ENCODE assay signal across 9 cellular contexts in the genomic region with DNA sequence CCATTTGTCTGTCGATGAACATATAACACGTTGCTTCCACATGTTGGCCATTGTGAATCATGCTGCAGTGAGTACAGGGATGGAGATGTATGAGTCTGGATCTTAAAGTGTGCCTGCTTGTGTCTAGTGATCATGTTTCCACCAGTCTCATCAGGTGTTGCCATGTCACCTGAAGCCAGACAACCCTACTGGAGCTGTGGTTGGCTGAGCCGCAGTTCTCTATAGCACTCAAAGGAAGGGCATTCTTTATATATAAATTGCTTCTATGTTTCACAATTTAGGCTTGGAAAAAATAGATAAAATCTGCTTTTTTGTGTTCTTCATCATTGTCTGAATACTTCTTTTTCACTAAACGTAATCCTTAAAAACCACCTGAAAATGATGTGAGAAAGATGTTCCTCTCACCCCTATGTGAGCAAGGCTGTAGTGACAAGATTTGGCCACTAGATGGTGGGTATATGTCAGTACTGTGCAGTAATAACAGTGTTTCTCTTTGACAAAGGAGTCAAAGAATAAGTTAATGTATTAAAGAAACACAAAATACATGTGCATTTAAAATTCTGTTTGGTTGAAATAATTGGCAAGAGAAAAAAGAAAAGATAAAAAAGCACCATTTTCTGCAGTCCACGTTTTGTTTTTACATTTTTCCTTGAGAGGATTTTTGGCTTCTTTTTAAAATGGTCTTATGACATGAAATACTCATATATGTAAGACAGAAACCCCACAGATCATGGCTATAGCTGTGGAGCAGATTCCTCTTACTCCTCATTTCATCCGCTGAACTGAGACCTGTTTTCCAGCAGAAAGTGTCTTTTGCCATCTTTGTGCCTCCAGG.
DNase-seq lines count a peak whose midpoint lies in the region; ATAC-seq and TF ChIP-seq lines count a peak whose summit lies in the region.
"Had no signal": no experiment of that assay in that cellular context is flagged by ENCODE, and none has a peak within 500 bp of the region (broad histone marks: within the 10 kb centered on the region; RNA-seq: fewer than 3 reads in every experiment).

No MANE protein-coding gene starts in this region.

- H3K27me3 ChIP-seq in OCI-LY3 (ENCODE audit: low read depth, low read length) (no peaks in the 10 kb centered on the region), foreskin keratinocyte (peaks cover 2% of the 10 kb centered on the region)

- H3K4me1 ChIP-seq in OCI-LY3 (ENCODE audit: low read length) (no peaks in the 10 kb centered on the region), foreskin keratinocyte (no peaks in the 10 kb centered on the region)

- 0 out of 2 replicates have a peak, but pooled peaks cover 4% of the 10 kb centered on the region for H3K9me3 ChIP-seq in OCI-LY3 (ENCODE audit: insufficient read depth, low read length)

- H3K4me2 ChIP-seq in OCI-LY3 (ENCODE audit: low read length): no peak overlapping the region

- intact Hi-C loops in Calu3 (cut with micrococcal nuclease; ENCODE audit: unreplicated experiment): loop anchor here (5.0 kb wide), 4 partner anchors 175 to 1805 kb away; no protein-coding TSS in a partner anchor

- peak; percentile 58 for TF ChIP-seq CTCF in Calu3 (IDR thresholded peaks at IDR 0.05; ENCODE audit: unreplicated experiment)
- peak; percentile 85 for TF ChIP-seq CTCF in OCI-LY3 (IDR thresholded peaks at IDR 0.05; ENCODE audit: low read depth, low read length)
- peak; percentile 83 for TF ChIP-seq CTCF in foreskin keratinocyte (conservative IDR thresholded peaks at IDR 0.05)
- peak; percentile 87 for TF ChIP-seq CTCF in progenitor cell of endocrine pancreas (IDR thresholded peaks at IDR 0.05; ENCODE audit: unreplicated experiment)

- H3K4me1 Mint-ChIP-seq in Calu3 (ENCODE audit: low read depth, unreplicated experiment): peaks cover 36% of the 10 kb centered on the region
- H3K4me1 Mint-ChIP-seq in progenitor cell of endocrine pancreas (ENCODE audit: low read depth): peaks cover 6% of the 10 kb centered on the region

- no peak overlapping the region for H2AFZ ChIP-seq in OCI-LY3 (ENCODE audit: low read depth, low read length)

- H3K4me3 Mint-ChIP-seq in Calu3 (ENCODE audit: low read depth, unreplicated experiment) (no peak overlapping the region), progenitor cell of endocrine pancreas (ENCODE audit: low read depth) (no peak overlapping the region)
- H3K4me3 Mint-ChIP-seq: dendritic cell treated with granulocyte-macrophage colony-stimulating factor and Interleukin-4, amounts not matched to agents 40 ng/mL and 50 ng/mL, for 4 days had no signal

- ATAC-seq in GM19351 (IDR thresholded peaks at IDR 0.05; ENCODE audit: unreplicated experiment): peak; percentile 93
- ATAC-seq in HG03442 (IDR thresholded peaks at IDR 0.05; ENCODE audit: unreplicated experiment): peak; percentile 93
- ATAC-seq in foreskin keratinocyte: peak; percentile 77

- no peaks in the 10 kb centered on the region for H3K9me3 Mint-ChIP-seq in Calu3 (ENCODE audit: low read depth, unreplicated experiment)
- H3K9me3 Mint-ChIP-seq in progenitor cell of endocrine pancreas (ENCODE audit: low read depth): peaks cover 9% of the 10 kb centered on the region

- no peak overlapping the region for H3K27ac Mint-ChIP-seq in Calu3 (ENCODE audit: unreplicated experiment)
- H3K27ac Mint-ChIP-seq in progenitor cell of endocrine pancreas: no peak overlapping the region
- H3K27ac Mint-ChIP-seq: dendritic cell treated with granulocyte-macrophage colony-stimulating factor and Interleukin-4, amounts not matched to agents 40 ng/mL and 50 ng/mL, for 4 days had no signal

- H3K27me3 Mint-ChIP-seq in Calu3 (ENCODE audit: unreplicated experiment) (no peaks in the 10 kb centered on the region), progenitor cell of endocrine pancreas (no peaks in the 10 kb centered on the region)
- H3K27me3 Mint-ChIP-seq: dendritic cell treated with granulocyte-macrophage colony-stimulating factor and Interleukin-4, amounts not matched to agents 40 ng/mL and 50 ng/mL, for 4 days had no signal

- no peaks in the 10 kb centered on the region for H3K36me3 ChIP-seq in OCI-LY3 (replicated peaks; ENCODE audit: low read depth, low read length)

- CTCF ChIA-PET in Calu3 (lab: Charles Lee): no interaction called here

- H4K20me1 ChIP-seq in OCI-LY3 (ENCODE audit: insufficient read depth, low read length): no peaks in the 10 kb centered on the region

- BruUV-seq in Calu3 (replicated peaks; lab: Mats Ljungman, UMichigan): no TSS peak

- H3K9ac ChIP-seq in OCI-LY3 (ENCODE audit: low read length): no peak overlapping the region

- no peaks in the 10 kb centered on the region for H3K36me3 Mint-ChIP-seq in Calu3 (ENCODE audit: insufficient read depth, unreplicated experiment)
- peaks cover 1% of the 10 kb centered on the region for H3K36me3 Mint-ChIP-seq in progenitor cell of endocrine pancreas (ENCODE audit: insufficient read depth)

- DNase-seq in Calu3 (peak; percentile 63), activated T-helper 1 cell treated with Interleukin-2 at 50 U/mL for 16 hours (ENCODE audit: low read depth) (peak; percentile 18), foreskin keratinocyte (peak; percentile 11 to 50), progenitor cell of endocrine pancreas (ENCODE audit: low spot score, unreplicated experiment) (peak; percentile 20), DMS79 treated with DMSO at 0.1 percent for 48 hours (lab: John Stamatoyannopoulos, UW) (no peak)

- H3K79me2 ChIP-seq in OCI-LY3 (ENCODE audit: low read length): no peaks in the 10 kb centered on the region

- no peak overlapping the region for H3K4me3 ChIP-seq in OCI-LY3 (ENCODE audit: low read length)

- H3K27ac ChIP-seq in OCI-LY3 (ENCODE audit: low read length) (no peak overlapping the region), foreskin keratinocyte (no peak overlapping the region)
